ENCODE assay signal across 20 cellular contexts in the genomic region with DNA sequence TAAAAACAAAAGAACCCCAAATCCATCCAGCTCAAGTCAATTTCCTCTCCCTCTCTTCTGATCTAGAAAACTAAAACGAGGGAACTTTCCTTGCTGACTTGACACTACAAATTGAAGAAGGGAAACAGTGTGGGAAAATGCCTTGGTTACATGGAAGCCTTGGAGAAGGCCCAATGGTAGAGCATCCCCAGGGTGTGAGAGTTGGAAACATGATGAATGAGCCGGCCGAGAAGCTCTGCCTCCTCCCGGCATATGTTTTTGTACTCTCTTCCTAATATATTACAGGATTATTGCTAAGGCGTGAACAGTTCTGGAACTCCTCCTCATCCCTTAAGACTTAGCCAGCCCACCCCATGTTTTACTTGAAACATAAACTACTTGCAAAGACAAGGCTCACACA.
A peak's percentile ranks its signal among the peaks of the same experiment; 100 is the strongest.
DNase-seq lines count a peak whose midpoint lies in the region; ATAC-seq and TF ChIP-seq lines count a peak whose summit lies in the region.
"Had no signal": no experiment of that assay in that cellular context is flagged by ENCODE, and none has a peak within 500 bp of the region (broad histone marks: within the 10 kb centered on the region; RNA-seq: fewer than 3 reads in every experiment).

No MANE protein-coding gene starts in this region.

- no peaks in the 10 kb centered on the region for H3K9me3 ChIP-seq in heart left ventricle
- H3K9me3 ChIP-seq: BE2C; BLaER1 treated with 17β-estradiol and CSF1 and Interleukin-3, amounts not matched to agents 10 nM and 100 nM had no signal

- no peak for TF ChIP-seq CTCF in heart left ventricle (IDR thresholded peaks at IDR 0.05)

- TF ChIP-seq POLR2A in heart left ventricle (IDR thresholded peaks at IDR 0.05) = no peak

- peaks cover 0 to 46% (median 22%) of the 10 kb centered on the region in 12 donors for H3K4me1 ChIP-seq in heart left ventricle
- H3K4me1 ChIP-seq: BE2C had no signal

- peak overlapping the region in 3 of 12 donors; percentile 14 to 37 (median 33) for H3K27ac ChIP-seq in heart left ventricle
- H3K27ac ChIP-seq: 22Rv1; BLaER1 treated with 17β-estradiol and CSF1 and Interleukin-3, amounts not matched to agents 10 nM and 100 nM; GM23248 had no signal

- DNase-seq in Right ventricle myocardium inferior (ENCODE audit: missing footprints) (no peak), cardiac septum (ENCODE audit: low spot score) (no peak), heart left ventricle (peak in 1 of 5 donors; percentile 27), left ventricle myocardium superior (no peak), AML-193 (lab: John Stamatoyannopoulos, UW) (no peak)
- DNase-seq: BE2C; CD4-positive, alpha-beta T cell; CD8-positive, alpha-beta memory T cell; DMS 273 treated with DMSO at 0.1 percent for 48 hours; DMS79; EL; GDM1; GM23248; H7; HCEC 1CT had no signal

- H3K36me3 ChIP-seq in heart left ventricle = no peaks in the 10 kb centered on the region
- H3K36me3 ChIP-seq: BE2C; BLaER1 treated with 17β-estradiol and CSF1 and Interleukin-3, amounts not matched to agents 10 nM and 100 nM had no signal

- H3K27me3 ChIP-seq in heart left ventricle = no peaks in the 10 kb centered on the region
- H3K27me3 ChIP-seq: BE2C; BLaER1 treated with 17β-estradiol and CSF1 and Interleukin-3, amounts not matched to agents 10 nM and 100 nM had no signal

- 42 to 62% (median 51%) methylated on average over 5 of the region's 5 CpGs for whole genome bisulfite sequencing in heart left ventricle, 4 donors

- peak; percentile 70 for ATAC-seq in Right ventricle myocardium inferior
- peak in 3 of 4 donors; percentile 27 to 62 (median 55) for ATAC-seq in heart left ventricle
- peak; percentile 80 for ATAC-seq in left ventricle myocardium superior
- no peak for ATAC-seq in GM21576 (IDR thresholded peaks at IDR 0.05; ENCODE audit: unreplicated experiment)
- ATAC-seq in HG03521 (IDR thresholded peaks at IDR 0.05; ENCODE audit: unreplicated experiment) = no peak
- ATAC-seq: GM12878 had no signal

- intact Hi-C loops in Right ventricle myocardium inferior (cut with DNase I) = no loop called here
- intact Hi-C loops in cardiac septum (cut with DNase I) = no loop called here
- intact Hi-C loops in heart left ventricle (cut with DNase I) = no loop called here
- intact Hi-C loops in left ventricle myocardium superior (cut with micrococcal nuclease) = no loop called here

- H3K4me3 ChIP-seq in heart left ventricle = no peak overlapping the region
- H3K4me3 ChIP-seq: BLaER1 treated with 17β-estradiol and CSF1 and Interleukin-3, amounts not matched to agents 10 nM and 100 nM; GM12878; GM23248 had no signal

Comparison
In these comparisons a context has a peak if more than half of its experiments do, and no peak if none do; other contexts are left out.
1. ATAC-seq: peak in Right ventricle myocardium inferior (single experiment), heart left ventricle (3 of 4) and left ventricle myocardium superior (single experiment); none in GM21576 (single experiment) and HG03521 (single experiment).